ENCODE assay signal across 8 cellular contexts in the genomic region with DNA sequence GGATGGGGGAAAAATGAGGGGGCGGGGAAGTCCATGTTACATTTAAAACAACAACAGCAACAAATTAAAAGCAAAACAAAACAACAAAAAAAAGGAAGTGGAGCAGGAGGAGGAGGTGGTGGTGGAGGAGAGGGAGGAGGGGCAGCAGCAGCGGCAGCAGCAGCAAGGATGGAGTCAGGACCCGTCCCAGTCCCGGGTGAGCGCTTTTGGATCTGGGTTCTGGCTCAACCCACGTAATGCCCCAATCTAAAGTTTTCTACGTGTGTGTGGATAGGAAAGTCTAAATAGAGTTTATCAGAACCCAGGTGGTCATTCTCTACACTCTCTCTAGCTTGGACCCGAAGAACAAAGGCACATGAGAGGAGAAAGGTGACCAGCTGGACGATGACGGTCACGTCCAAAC. TPM values are rescaled to one million over a fixed set of nuclear protein-coding genes. Genes with fewer than 3 reads are reported as not detected.
DNase-seq lines count a peak whose midpoint lies in the region; TF ChIP-seq lines count a peak whose summit lies in the region.

No MANE protein-coding gene starts in this region.

- peaks cover 45% of the 10 kb centered on the region for H3K4me1 ChIP-seq in CD8-positive, alpha-beta memory T cell (ENCODE audit: insufficient read depth, low read length)
- peaks cover 2% of the 10 kb centered on the region for H3K4me1 ChIP-seq in mesendoderm (ENCODE audit: control insufficient read depth, low read depth, low read length)

- peak overlapping the region; percentile 16 for H3K4me3 ChIP-seq in CD8-positive, alpha-beta memory T cell (ENCODE audit: low read length)
- H3K4me3 ChIP-seq in mesendoderm (ENCODE audit: low read length), result peak overlapping the region; percentile 29

- no peak overlapping the region for H2BK15ac ChIP-seq in mesendoderm (replicated peaks; ENCODE audit: low read depth)

- H3K4me3 Mint-ChIP-seq in CD8-positive, alpha-beta memory T cell, result peak overlapping the region; percentile 72 to 91 (median 81)
- peak overlapping the region; percentile 97 for H3K4me3 Mint-ChIP-seq in HFFc6
- H3K4me3 Mint-ChIP-seq in activated CD4-positive, alpha-beta memory T cell treated with anti-CD3 and anti-CD28 coated beads, Interleukin-2, amount 10 ng/mL, durations not matched to agents 7 days and 5 days, result peak overlapping the region; percentile 83

- peaks cover 44 to 56% (median 52%) of the 10 kb centered on the region in 3 donors for H3K4me1 Mint-ChIP-seq in CD8-positive, alpha-beta memory T cell
- H3K4me1 Mint-ChIP-seq in HFFc6 (ENCODE audit: low read depth), result peaks cover 38% of the 10 kb centered on the region
- peaks cover 55% of the 10 kb centered on the region for H3K4me1 Mint-ChIP-seq in activated CD4-positive, alpha-beta memory T cell treated with anti-CD3 and anti-CD28 coated beads, Interleukin-2, amount 10 ng/mL, durations not matched to agents 7 days and 5 days

- H2BK5ac ChIP-seq in mesendoderm (ENCODE audit: low read length), result no peak overlapping the region

- POLR2A ChIA-PET in CD8-positive, alpha-beta memory T cell (lab: Charles Lee), result interaction anchor here (1.0 to 1.5 kb wide), 2 partner anchors 8 to 10 kb away, joined by 3 to 6 read pairs; no protein-coding TSS in a partner anchor
- POLR2A ChIA-PET in activated CD4-positive, alpha-beta memory T cell treated with anti-CD3 and anti-CD28 coated beads, Interleukin-2, amount 10 ng/mL, durations not matched to agents 7 days and 5 days (lab: Charles Lee), result interaction anchor here (0.6 to 3.1 kb wide), 6 partner anchors 10 to 143 kb away, joined by 3 to 15 read pairs (median 3); partner anchors contain the start of gene ETFA

- peak overlapping the region in 3 of 8 donors; percentile 58 to 72 (median 63) for H3K27ac Mint-ChIP-seq in CD8-positive, alpha-beta memory T cell
- peak overlapping the region; percentile 94 for H3K27ac Mint-ChIP-seq in HFFc6
- peak overlapping the region; percentile 83 for H3K27ac Mint-ChIP-seq in activated CD4-positive, alpha-beta memory T cell treated with anti-CD3 and anti-CD28 coated beads, Interleukin-2, amount 10 ng/mL, durations not matched to agents 7 days and 5 days

- H4K5ac ChIP-seq in mesendoderm (ENCODE audit: low read length), result peak overlapping the region; percentile 21

- peak overlapping the region; percentile 86 for H3K56ac ChIP-seq in mesendoderm (ENCODE audit: low read length)

- no peak for TF ChIP-seq CTCF in HFFc6 (IDR thresholded peaks at IDR 0.05)

- peaks cover 0 to 1% (median 0%) of the 10 kb centered on the region in 3 donors for H3K36me3 Mint-ChIP-seq in CD8-positive, alpha-beta memory T cell
- H3K36me3 Mint-ChIP-seq in HFFc6 (ENCODE audit: low read depth), result peaks cover 12% of the 10 kb centered on the region
- peaks cover 18% of the 10 kb centered on the region for H3K36me3 Mint-ChIP-seq in activated CD4-positive, alpha-beta memory T cell treated with anti-CD3 and anti-CD28 coated beads, Interleukin-2, amount 10 ng/mL, durations not matched to agents 7 days and 5 days (ENCODE audit: low read depth)

- H3K23ac ChIP-seq in mesendoderm (ENCODE audit: low read length), result no peak overlapping the region

- H3K27ac ChIP-seq in CD8-positive, alpha-beta memory T cell (ENCODE audit: low read depth, low read length), result peak overlapping the region; percentile 54
- H3K27ac ChIP-seq in mesendoderm (ENCODE audit: low read depth, low read length), result peak overlapping the region; percentile 21

- H2AK5ac ChIP-seq in mesendoderm (ENCODE audit: low read length), result no peak overlapping the region

- H3K4ac ChIP-seq in mesendoderm (ENCODE audit: low read depth, low read length), result peak overlapping the region; percentile 42

- H4K8ac ChIP-seq in mesendoderm (ENCODE audit: low read depth, low read length), result peak overlapping the region; percentile 43

- no peaks in the 10 kb centered on the region for H3K9me3 ChIP-seq in CD8-positive, alpha-beta memory T cell (ENCODE audit: low read length)

- peaks cover 0 to 6% (median 2%) of the 10 kb centered on the region in 5 donors for H3K9me3 Mint-ChIP-seq in CD8-positive, alpha-beta memory T cell
- no peaks in the 10 kb centered on the region for H3K9me3 Mint-ChIP-seq in HFFc6
- no peaks in the 10 kb centered on the region for H3K9me3 Mint-ChIP-seq in activated CD4-positive, alpha-beta memory T cell treated with anti-CD3 and anti-CD28 coated beads, Interleukin-2, amount 10 ng/mL, durations not matched to agents 7 days and 5 days

- H3K36me3 ChIP-seq in CD8-positive, alpha-beta memory T cell (ENCODE audit: insufficient read depth, low read length), result no peaks in the 10 kb centered on the region
- H3K36me3 ChIP-seq in mesendoderm (ENCODE audit: control insufficient read depth, insufficient read depth, low read length), result no peaks in the 10 kb centered on the region

- peaks cover 56% of the 10 kb centered on the region for H3K27me3 ChIP-seq in CD8-positive, alpha-beta memory T cell (ENCODE audit: insufficient read depth, low read length, poor library complexity, severe bottlenecking)
- H3K27me3 ChIP-seq in mesendoderm (ENCODE audit: insufficient read depth, low read length, poor library complexity), result peaks cover 36% of the 10 kb centered on the region

- no peaks in the 10 kb centered on the region for H3K79me2 ChIP-seq in mesendoderm (ENCODE audit: control insufficient read depth, insufficient read depth, low read length)

- peak in 1 of 5 donors; percentile 10 for DNase-seq in CD8-positive, alpha-beta memory T cell
- no peak for DNase-seq in HFFc6
- DNase-seq in activated CD4-positive, alpha-beta memory T cell treated with anti-CD3 and anti-CD28 coated beads, Interleukin-2, amount 10 ng/mL, durations not matched to agents 7 days and 5 days, result peak; percentile 48
- DNase-seq in mesendoderm, result peak; percentile 62
- DNase-seq in globus pallidus (ENCODE audit: low spot score), result no peak
- DNase-seq in inferior parietal cortex (ENCODE audit: extremely low spot score), result no peak
- DNase-seq in NCI-H128 (lab: John Stamatoyannopoulos, UW; ENCODE audit: unreplicated experiment), result no peak
- no peak for DNase-seq in effector CD4-positive, alpha-beta T cell

- CTCF ChIA-PET in CD8-positive, alpha-beta memory T cell (lab: Charles Lee), result interaction anchor here (1.2 kb wide), 1 partner anchor 10 kb away, joined by 7 read pairs; no protein-coding TSS in a partner anchor
- CTCF ChIA-PET in activated CD4-positive, alpha-beta memory T cell treated with anti-CD3 and anti-CD28 coated beads, Interleukin-2, amount 10 ng/mL, durations not matched to agents 7 days and 5 days (lab: Charles Lee), result interaction anchor here (0.5 to 2.1 kb wide), 5 partner anchors 9 to 608 kb away, joined by 4 to 10 read pairs (median 7); partner anchors contain the start of gene ETFA

- peaks cover 78 to 81% of the 10 kb centered on the region in 2 donors for H3K27me3 Mint-ChIP-seq in CD8-positive, alpha-beta memory T cell
- H3K27me3 Mint-ChIP-seq in HFFc6 (ENCODE audit: insufficient read depth), result peaks cover 5% of the 10 kb centered on the region; the same call in 1 of the 2 replicates
- peaks cover 48% of the 10 kb centered on the region for H3K27me3 Mint-ChIP-seq in activated CD4-positive, alpha-beta memory T cell treated with anti-CD3 and anti-CD28 coated beads, Interleukin-2, amount 10 ng/mL, durations not matched to agents 7 days and 5 days

- H3K18ac ChIP-seq in mesendoderm (ENCODE audit: low read length), result peak overlapping the region; percentile 78

- WGBS in mesendoderm (ENCODE audit: extremely low coverage, insufficient coverage, low lambda C conversion rate), result no CpG with 5 or more reads among the region's 11 CpGs

- H3K4me2 ChIP-seq in mesendoderm (ENCODE audit: low read length), result peak overlapping the region; percentile 80

- H3K9ac ChIP-seq in mesendoderm (ENCODE audit: low read length), result peak overlapping the region; percentile 76

- H2BK120ac ChIP-seq in mesendoderm (ENCODE audit: low read depth, low read length), result no peak overlapping the region

- H3K79me1 ChIP-seq in mesendoderm (ENCODE audit: low read length), result no peaks in the 10 kb centered on the region

RNA-seq across cellular contexts. Expression of gene ISL2, which starts 0.7 kb away (rescaled TPM):
- total RNA-seq in CD8-positive, alpha-beta memory T cell, result under 1 TPM; 0.15 to 0.22 TPM
- not detected for polyA plus RNA-seq in CD8-positive, alpha-beta memory T cell
- 1 to 10 TPM; 3.7 to 6.6 (median 5.0) TPM for total RNA-seq in HFFc6 (2021; fragmentation: NEBNext Ultra II Directional; extraction: Animal tissue kit (Norgen Biotek cat#: 25700))
- 1 to 10 TPM; 3.7 TPM for total RNA-seq in activated CD4-positive, alpha-beta memory T cell treated with anti-CD3 and anti-CD28 coated beads, Interleukin-2, amount 10 ng/mL, durations not matched to agents 7 days and 5 days
- 0.49 TPM for polyA plus RNA-seq in mesendoderm (2013, experiment 1 of 2)
- 0.41 TPM for polyA plus RNA-seq in mesendoderm (2013, experiment 2 of 2)

RNA-seq across cellular contexts. Expression of gene ETFA, which starts 24.6 kb away (rescaled TPM):
- total RNA-seq in CD8-positive, alpha-beta memory T cell, result 100 to 1,000 TPM; 176 to 178 TPM
- 122 TPM for polyA plus RNA-seq in CD8-positive, alpha-beta memory T cell
- total RNA-seq in HFFc6 (2021; fragmentation: NEBNext Ultra II Directional; extraction: Animal tissue kit (Norgen Biotek cat#: 25700)), result 100 to 1,000 TPM; 127 to 161 (median 146) TPM
- total RNA-seq in activated CD4-positive, alpha-beta memory T cell treated with anti-CD3 and anti-CD28 coated beads, Interleukin-2, amount 10 ng/mL, durations not matched to agents 7 days and 5 days, result 100 to 1,000 TPM; 109 to 112 TPM
- 46.7 TPM for polyA plus RNA-seq in mesendoderm (2013, experiment 1 of 2)
- 47.7 TPM for polyA plus RNA-seq in mesendoderm (2013, experiment 2 of 2)

Comparison
In these comparisons a context has a peak if more than half of its experiments do, and no peak if none do; other contexts are left out.
1. DNase-seq: peak in activated CD4-positive, alpha-beta memory T cell treated with anti-CD3 and anti-CD28 coated beads, Interleukin-2, amount 10 ng/mL, durations not matched to agents 7 days and 5 days (single experiment) and mesendoderm (single experiment); none in HFFc6 (single experiment), globus pallidus (single experiment), inferior parietal cortex (single experiment), NCI-H128 (single experiment) and effector CD4-positive, alpha-beta T cell (single experiment).
2. Peak in every context shown above with its lines, with median percentiles within 50 percentile points of each other: H3K4me3 Mint-ChIP-seq.